30 cellular contexts compared by ENCODE assay signal in the genomic region with DNA sequence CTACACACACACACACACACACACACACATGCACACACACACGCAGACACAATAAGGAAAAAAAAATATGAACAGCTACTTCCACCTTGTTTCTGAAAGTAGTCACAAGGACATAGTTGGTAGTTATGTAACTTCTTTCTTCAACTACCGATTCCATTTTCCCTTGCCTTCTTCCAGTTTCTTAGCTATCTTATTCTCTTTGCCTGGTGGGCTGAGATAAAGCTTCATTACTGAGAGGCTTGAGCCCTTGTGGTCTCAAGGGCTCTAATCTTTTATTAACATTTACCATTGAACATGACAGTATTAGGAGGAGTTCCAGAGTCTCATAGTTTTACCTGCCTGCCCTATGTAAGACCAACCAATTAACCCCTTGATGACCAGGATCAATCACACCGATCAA.
"Had no signal": no experiment of that assay in that cellular context is flagged by ENCODE, and none has a peak within 500 bp of the region (broad histone marks: within the 10 kb centered on the region; RNA-seq: fewer than 3 reads in every experiment).

No MANE protein-coding gene starts in this region.

- H3K79me2 ChIP-seq: parathyroid adenoma had no signal

- H3K4me3 Mint-ChIP-seq: dendritic cell treated with granulocyte-macrophage colony-stimulating factor and Interleukin-4, amounts not matched to agents 40 ng/mL and 50 ng/mL, for 4 days; mesothelial cell of epicardium; naive B cell; natural killer cell treated with Interleukin-12 subunit alpha and Interleukin-12 subunit beta and Interleukin-15 and Interleukin-18, amount 100 ng/mL, for 72 hours; neural crest cell; stimulated activated naive B cell treated with anti-CD40 and anti-IgM and Interleukin-4, amounts not matched to agents 10 μg/mL and 1 μg/mL and 100 μg/mL, for 72 hours; stimulated activated naive CD8-positive, alpha-beta T cell treated with anti-CD3 and anti-CD28 coated beads, Interleukin-15, Interleukin-2, amounts not matched to agents 100 ng/mL and 50 ng/mL, for 24 hours had no signal

- H2AFZ ChIP-seq: parathyroid adenoma had no signal

- H3K4me1 ChIP-seq: esophagus squamous epithelium, heart right ventricle, left lung, parathyroid adenoma, right lobe of liver, tibial nerve, upper lobe of left lung had no signal

- H3K9ac ChIP-seq: parathyroid adenoma had no signal

- H3K36me3 Mint-ChIP-seq: mesothelial cell of epicardium; naive B cell; natural killer cell treated with Interleukin-12 subunit alpha and Interleukin-12 subunit beta and Interleukin-15 and Interleukin-18, amount 100 ng/mL, for 72 hours; stimulated activated naive B cell treated with anti-CD40 and anti-IgM and Interleukin-4, amounts not matched to agents 10 μg/mL and 1 μg/mL and 100 μg/mL, for 72 hours had no signal

- H3K9me3 Mint-ChIP-seq: dendritic cell treated with granulocyte-macrophage colony-stimulating factor and Interleukin-4, amounts not matched to agents 40 ng/mL and 50 ng/mL, for 4 days; naive B cell; natural killer cell treated with Interleukin-12 subunit alpha and Interleukin-12 subunit beta and Interleukin-15 and Interleukin-18, amount 100 ng/mL, for 72 hours; stimulated activated naive B cell treated with anti-CD40 and anti-IgM and Interleukin-4, amounts not matched to agents 10 μg/mL and 1 μg/mL and 100 μg/mL, for 72 hours; stimulated activated naive CD8-positive, alpha-beta T cell treated with anti-CD3 and anti-CD28 coated beads, Interleukin-15, Interleukin-2, amounts not matched to agents 100 ng/mL and 50 ng/mL, for 24 hours had no signal

- DNase-seq: effector memory CD4-positive, alpha-beta T cell; esophagus squamous epithelium; foreskin melanocyte; glutamatergic neuron; heart right ventricle; hippocampal formation; left cardiac atrium; left lung; mesenchymal stem cell; mucosa of descending colon; naive B cell; right lobe of liver; small intestine; stimulated activated CD4-positive, alpha-beta T cell treated with anti-CD3 and anti-CD28 coated beads, Interleukin-15, amount 100 ng/mL, for 24 hours; stimulated activated CD4-positive, alpha-beta T cell treated with anti-CD3 and anti-CD28 coated beads, Interleukin-2, amount 100 ng/mL, for 48 hours; stimulated activated naive B cell treated with anti-CD40 and anti-IgM and Interleukin-4, amounts not matched to agents 10 μg/mL and 1 μg/mL and 100 μg/mL, for 72 hours; upper lobe of left lung had no signal

- FAIRE-seq: endothelial cell of umbilical vein, islet of Langerhans, small intestine, urothelium cell line had no signal

- ATAC-seq: heart right ventricle; left cardiac atrium; left lung; mucosa of descending colon; natural killer cell treated with Interleukin-12 subunit alpha and Interleukin-12 subunit beta and Interleukin-15 and Interleukin-18, amount 100 ng/mL, for 72 hours; right lobe of liver; stimulated activated naive B cell treated with anti-CD40 and anti-IgM and Interleukin-4, amounts not matched to agents 10 μg/mL and 1 μg/mL and 100 μg/mL, for 72 hours had no signal

- H3K27me3 ChIP-seq: esophagus squamous epithelium, left lung, neutrophil, right lobe of liver, upper lobe of left lung had no signal

- H3K4me3 ChIP-seq: esophagus squamous epithelium, heart right ventricle, left lung, mucosa of descending colon, right lobe of liver, thoracic aorta, tibial nerve, upper lobe of left lung had no signal

- H3K27ac ChIP-seq: esophagus squamous epithelium, heart right ventricle, left lung, neutrophil, parathyroid adenoma, right lobe of liver, thoracic aorta, tibial nerve, upper lobe of left lung had no signal

- H3K4me1 Mint-ChIP-seq: mesothelial cell of epicardium; naive B cell; neural crest cell; stimulated activated naive B cell treated with anti-CD40 and anti-IgM and Interleukin-4, amounts not matched to agents 10 μg/mL and 1 μg/mL and 100 μg/mL, for 72 hours had no signal

- H3K27me3 Mint-ChIP-seq: dendritic cell treated with granulocyte-macrophage colony-stimulating factor and Interleukin-4, amounts not matched to agents 40 ng/mL and 50 ng/mL, for 4 days; naive B cell; progenitor cell of endocrine pancreas; stimulated activated naive B cell treated with anti-CD40 and anti-IgM and Interleukin-4, amounts not matched to agents 10 μg/mL and 1 μg/mL and 100 μg/mL, for 72 hours had no signal

- H3K27ac Mint-ChIP-seq: dendritic cell treated with granulocyte-macrophage colony-stimulating factor and Interleukin-4, amounts not matched to agents 40 ng/mL and 50 ng/mL, for 4 days; mesothelial cell of epicardium; naive B cell; progenitor cell of endocrine pancreas; stimulated activated naive B cell treated with anti-CD40 and anti-IgM and Interleukin-4, amounts not matched to agents 10 μg/mL and 1 μg/mL and 100 μg/mL, for 72 hours; stimulated activated naive CD8-positive, alpha-beta T cell treated with anti-CD3 and anti-CD28 coated beads, Interleukin-15, Interleukin-2, amounts not matched to agents 100 ng/mL and 50 ng/mL, for 24 hours had no signal

- H3K9me3 ChIP-seq: esophagus squamous epithelium, heart right ventricle, left lung, mucosa of descending colon, neutrophil, right lobe of liver, thoracic aorta, tibial nerve, upper lobe of left lung had no signal

- H3K36me3 ChIP-seq: esophagus squamous epithelium, heart right ventricle, left lung, neutrophil, right lobe of liver, thoracic aorta, tibial nerve, upper lobe of left lung had no signal
